In the genomic region with DNA sequence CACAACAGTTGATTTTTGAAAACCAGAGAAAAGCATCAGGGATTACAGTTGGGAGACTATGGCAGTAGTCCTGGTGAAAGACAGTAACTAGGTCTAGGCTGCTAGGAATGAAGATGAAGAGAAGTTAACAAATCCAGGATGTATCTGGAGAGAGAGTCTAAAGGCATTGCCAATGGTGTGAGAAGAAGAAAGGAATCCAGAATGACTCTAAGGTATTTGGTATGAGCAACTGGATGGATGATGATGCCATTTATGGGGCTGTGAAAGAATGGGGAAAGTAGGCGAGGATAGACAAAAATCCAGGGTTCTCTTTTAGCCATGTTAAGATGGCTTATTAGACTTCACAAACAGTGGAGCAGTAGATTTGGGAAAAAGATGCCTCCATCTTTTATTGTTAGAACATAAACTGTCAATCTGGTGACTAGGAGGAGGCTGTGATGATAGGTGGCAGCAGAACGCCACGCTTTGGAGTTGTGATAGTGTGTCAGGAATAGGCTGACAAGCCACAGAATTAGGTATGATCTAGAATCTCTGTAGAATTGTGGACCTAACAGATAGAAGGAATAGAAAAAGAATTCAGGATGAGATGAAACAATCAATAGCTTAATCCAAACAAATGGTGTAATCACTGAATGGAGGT, we compare ENCODE assay signal across 8 cellular contexts. TPM values are rescaled to one million over a fixed set of nuclear protein-coding genes. Genes with fewer than 3 reads are reported as not detected.
A peak's percentile ranks its signal among the peaks of the same experiment; 100 is the strongest.
DNase-seq lines count a peak whose midpoint lies in the region; ATAC-seq, FAIRE-seq and TF ChIP-seq lines count a peak whose summit lies in the region.

No MANE protein-coding gene starts in this region.

- 69 to 74% methylated on average over 3 of the region's 3 CpGs for WGBS in pancreas, 2 donors
- 90% methylated on average over 3 of the region's 3 CpGs for WGBS in esophagus muscularis mucosa
- WGBS in sigmoid colon, 2 donors = 78 to 83% methylated on average over 3 of the region's 3 CpGs

- intact Hi-C loops in colonic mucosa (cut with DNase I) (loop anchor here (5.0 kb wide), 1 partner anchor 80 kb away; no protein-coding TSS in a partner anchor), pancreas (cut with DNase I) (no loop called here), esophagus muscularis mucosa (cut with DNase I) (no loop called here), sigmoid colon (cut with DNase I) (no loop called here)

- ATAC-seq in GM18909 (IDR thresholded peaks at IDR 0.05; ENCODE audit: poor library complexity, unreplicated experiment) (peak; percentile 60), pancreas (peak in 3 of 4 donors; percentile 59 to 71 (median 62))

- TF ChIP-seq POLR2A in esophagus muscularis mucosa (IDR thresholded peaks at IDR 0.05; ENCODE audit: low read depth) (no peak), sigmoid colon (IDR thresholded peaks at IDR 0.05) (no peak)

- H3K27me3 ChIP-seq in colonic mucosa = no peaks in the 10 kb centered on the region
- H3K27me3 ChIP-seq in pancreas = no peaks in the 10 kb centered on the region
- no peaks in the 10 kb centered on the region for H3K27me3 ChIP-seq in esophagus muscularis mucosa
- no peaks in the 10 kb centered on the region for H3K27me3 ChIP-seq in sigmoid colon

- H3K9me3 ChIP-seq in colonic mucosa = no peaks in the 10 kb centered on the region
- no peaks in the 10 kb centered on the region for H3K9me3 ChIP-seq in pancreas
- H3K9me3 ChIP-seq in esophagus muscularis mucosa = no peaks in the 10 kb centered on the region
- H3K9me3 ChIP-seq in sigmoid colon = no peaks in the 10 kb centered on the region

- H3K27ac ChIP-seq in colonic mucosa (no peak overlapping the region), pancreas (no peak overlapping the region), esophagus muscularis mucosa (replicated peaks in 1 of 4) (no peak overlapping the region), sigmoid colon (no peak overlapping the region)

- TF ChIP-seq EP300 in esophagus muscularis mucosa (IDR thresholded peaks at IDR 0.05) (no peak), sigmoid colon (IDR thresholded peaks at IDR 0.05) (no peak)

- H3K36me3 ChIP-seq in colonic mucosa (no peaks in the 10 kb centered on the region), pancreas (no peaks in the 10 kb centered on the region), esophagus muscularis mucosa (no peaks in the 10 kb centered on the region), sigmoid colon (no peaks in the 10 kb centered on the region)

- no peak overlapping the region for H3K9ac ChIP-seq in colonic mucosa (ENCODE audit: low read depth in 2 of 2, low read length in 2 of 2)

- TF ChIP-seq CTCF in colonic mucosa (IDR thresholded peaks at IDR 0.05) (peak; percentile 27), pancreas (IDR thresholded peaks at IDR 0.05) (no peak), esophagus muscularis mucosa (IDR thresholded peaks at IDR 0.05) (peak in 1 of 3 experiments; percentile 30), sigmoid colon (IDR thresholded peaks at IDR 0.05) (no peak)

- H3K4me3 ChIP-seq in colonic mucosa (no peak overlapping the region), pancreas (no peak overlapping the region), esophagus muscularis mucosa (no peak overlapping the region), sigmoid colon (no peak overlapping the region)

- FAIRE-seq in pancreas (lab: Jason Lieb, UNC) = no peak

- H3K4me1 ChIP-seq in colonic mucosa (no peaks in the 10 kb centered on the region), pancreas (no peaks in the 10 kb centered on the region), esophagus muscularis mucosa (peaks cover 0 to 5% (median 0%) of the 10 kb centered on the region in 4 donors), sigmoid colon (no peaks in the 10 kb centered on the region)

- DNase-seq in AML-193 (lab: John Stamatoyannopoulos, UW) (peak; percentile 7 to 39), T-helper 1 cell (peak in 4 of 5 donors; percentile 42 to 65 (median 44)), colonic mucosa (peak; percentile 32), pancreas (no peak), NCI-H1930 (lab: John Stamatoyannopoulos, UW) (no peak), esophagus muscularis mucosa (ENCODE audit: extremely low spot score) (no peak), sigmoid colon (no peak)

RNA-seq across cellular contexts. Expression of a gene that starts 27.3 kb away (rescaled TPM):
- total RNA-seq in colonic mucosa = 1 to 10 TPM; 8.3 to 9.6 TPM
- total RNA-seq in pancreas = 10 to 100 TPM; 28.6 to 92.1 (median 36.0) TPM
- polyA plus RNA-seq in pancreas = 10 to 100 TPM; 21.9 to 37.8 TPM
- total RNA-seq in esophagus muscularis mucosa = 10 to 100 TPM; 40.8 to 60.1 (median 52.0) TPM
- total RNA-seq in sigmoid colon = 10 to 100 TPM; 27.7 to 45.1 (median 37.9) TPM
- polyA plus RNA-seq in sigmoid colon = 10 to 100 TPM in 1 of 3 donors, 1 to 10 TPM in 2; 1.8 to 10.1 (median 3.6) TPM

Comparison
In these comparisons a context has a peak if more than half of its experiments do, and no peak if none do; other contexts are left out.
1. DNase-seq: peak in AML-193 (2 of 2), T-helper 1 cell (4 of 5) and colonic mucosa (single experiment); none in pancreas (0 of 6), NCI-H1930 (0 of 2), esophagus muscularis mucosa (single experiment) and sigmoid colon (single experiment).